19 cellular contexts compared by ENCODE assay signal in genomic region chr1:172979828-172980227, GRCh38.
DNase-seq lines count a peak whose midpoint lies in the region; ATAC-seq, FAIRE-seq and TF ChIP-seq lines count a peak whose summit lies in the region.
"Had no signal": no experiment of that assay in that cellular context is flagged by ENCODE, and none has a peak within 500 bp of the region (broad histone marks: within the 10 kb centered on the region; RNA-seq: fewer than 3 reads in every experiment).

No MANE protein-coding gene starts in this region.

- H3K79me2 ChIP-seq in HCT116 (ENCODE audit: insufficient read depth, low read length) = no peaks in the 10 kb centered on the region

- FAIRE-seq in A204.1 (lab: Jason Lieb, UNC) (peak; percentile 63), TTC549 (lab: Jason Lieb, UNC) (peak; percentile 92), kidney (lab: Jason Lieb, UNC) (peak; percentile 8)
- FAIRE-seq: G401.6, GM18507, H54 had no signal

- intact Hi-C loops in HCT116 (cut with micrococcal nuclease) (no loop called here), kidney (cut with DNase I) (no loop called here)

- no peaks in the 10 kb centered on the region for H3K9me2 ChIP-seq in HCT116 (ENCODE audit: insufficient read depth)

- DNase-seq in HCT116 (ENCODE audit: low read depth, low spot score) (no peak), kidney (no peak), NCI-H446 treated with DMSO at 0.1 percent for 48 hours (lab: John Stamatoyannopoulos, UW) (no peak), GM13977 (ENCODE audit: low spot score) (no peak), DMS 273 (lab: John Stamatoyannopoulos, UW; ENCODE audit: unreplicated experiment) (no peak)
- DNase-seq: C1 segment of cervical spinal cord; Calu3; CD4-positive, alpha-beta memory T cell; COR-L47; DMS153; DND-41; GOT3 had no signal

- no peak for ATAC-seq in HCT116

- TF ChIP-seq RAD21 in HCT116 (IDR thresholded peaks at IDR 0.05; ENCODE audit: low read depth) = no peak

- H3K9me3 ChIP-seq in HCT116 (ENCODE audit: control insufficient read depth in 1 of 2, insufficient read depth in 1 of 2, low read depth in 1 of 2, low read length in 2 of 2) (no peaks in the 10 kb centered on the region), kidney (ENCODE audit: control insufficient read depth in 1 of 2, low read length in 2 of 2) (no peaks in the 10 kb centered on the region)
- H3K9me3 ChIP-seq: HAP-1 had no signal

- H3K9ac ChIP-seq in HCT116 (ENCODE audit: low read length) (no peak overlapping the region), kidney (ENCODE audit: low read length in 2 of 2) (no peak overlapping the region)

- H3K4me1 ChIP-seq in HCT116 (ENCODE audit: control insufficient read depth in 1 of 2, insufficient read depth in 2 of 2, low read length in 2 of 2) = peaks cover 0 to 8% of the 10 kb centered on the region in 2 experiments; a peak in 1 of 4 replicates
- H3K4me1 ChIP-seq in kidney (ENCODE audit: control insufficient read depth in 1 of 2, insufficient read depth in 1 of 2, low read depth in 1 of 2, low read length in 2 of 2) = peaks cover 0 to 11% of the 10 kb centered on the region in 2 donors
- H3K4me1 ChIP-seq: HAP-1 had no signal

- no peak overlapping the region for H3K4me3 ChIP-seq in HCT116 (replicated peaks in 1 of 2; ENCODE audit: low read depth in 1 of 2, low read length in 2 of 2)
- no peak overlapping the region for H3K4me3 ChIP-seq in kidney (ENCODE audit: low read length in 2 of 2)
- H3K4me3 ChIP-seq: HAP-1 had no signal

- CTCF ChIA-PET in HCT116 (lab: Charles Lee) = no interaction called here

- BruUV-seq in HCT116 (replicated peaks; lab: Mats Ljungman, UMichigan) = no TSS peak

- TF ChIP-seq CTCF in HCT116 (IDR thresholded peaks at IDR 0.05 in 2 of 3, conservative IDR thresholded peaks at IDR 0.05 in 1 of 3; ENCODE audit: borderline replicate concordance in 1 of 3, insufficient read depth in 1 of 3, low read depth in 2 of 3, low read length in 2 of 3) (no peak), kidney (IDR thresholded peaks at IDR 0.05; ENCODE audit: borderline replicate concordance, extremely low read depth, insufficient read depth) (no peak), GM13977 (IDR thresholded peaks at IDR 0.05; ENCODE audit: extremely low read depth, insufficient read depth, missing control alignments) (no peak)

- H3K27ac ChIP-seq in HCT116 (ENCODE audit: low read depth, low read length) (no peak overlapping the region), kidney (ENCODE audit: low read depth in 2 of 2, low read length in 2 of 2) (no peak overlapping the region)
- H3K27ac ChIP-seq: 22Rv1 had no signal

- H2AFZ ChIP-seq in HCT116 (ENCODE audit: low read depth, low read length, poor library complexity, severe bottlenecking) = peak overlapping the region; percentile 79

- in situ Hi-C loops in GM13977 (cut with MboI; ENCODE audit: low pct_unique_long_range_greater_than_20kb, low sequenced_read_pairs, unreplicated experiment) = no loop called here

- no peaks in the 10 kb centered on the region for H4K20me1 ChIP-seq in HCT116 (ENCODE audit: insufficient read depth)

- no peak for TF ChIP-seq POLR2A in HCT116 (IDR thresholded peaks at IDR 0.05; ENCODE audit: borderline replicate concordance, extremely low read depth, insufficient read depth, insufficient read length)

- no peak overlapping the region for H3K4me2 ChIP-seq in HCT116 (ENCODE audit: low read length)

- RAD21 ChIA-PET in HCT116 (lab: Charles Lee; ENCODE audit: low non-redundant PET in 1 of 2, low total read pairs in 2 of 2, uncharacterized antibody in 2 of 2, unreplicated experiment in 2 of 2) = no interaction called here

- H3K27me3 ChIP-seq in HCT116 (ENCODE audit: insufficient read depth, low read length) = no peaks in the 10 kb centered on the region

- no peaks in the 10 kb centered on the region for H3K36me3 ChIP-seq in HCT116 (ENCODE audit: control insufficient read depth in 1 of 2, insufficient read depth in 2 of 2, low read length in 2 of 2)
- H3K36me3 ChIP-seq in kidney (ENCODE audit: control insufficient read depth in 1 of 2, insufficient read depth in 2 of 2, low read length in 2 of 2) = no peaks in the 10 kb centered on the region
- H3K36me3 ChIP-seq: HAP-1 had no signal

- POLR2A ChIA-PET in HCT116 (lab: Charles Lee) = no interaction called here

TF ChIP-seq in HCT116, 20 proteins besides CTCF, POLR2A, EP300 and RAD21:
- TF ChIP-seq ZFX (IDR thresholded peaks at IDR 0.05) (no peak), FOSL1 (IDR thresholded peaks at IDR 0.05; ENCODE audit: low read depth) (no peak), SP1 (IDR thresholded peaks at IDR 0.05; ENCODE audit: low read depth) (no peak), SRF (IDR thresholded peaks at IDR 0.05; ENCODE audit: low read depth) (no peak), CBX3 (IDR thresholded peaks at IDR 0.05; ENCODE audit: low read depth) (no peak), MAX (IDR thresholded peaks at IDR 0.05) (no peak), REST (IDR thresholded peaks at IDR 0.05; ENCODE audit: low read depth) (no peak), YY1 (IDR thresholded peaks at IDR 0.05; ENCODE audit: extremely low read depth, insufficient replicate concordance, low read depth, low read length) (no peak), SIN3A (IDR thresholded peaks at IDR 0.05; ENCODE audit: low read depth) (no peak), ELF1 (IDR thresholded peaks at IDR 0.05; ENCODE audit: borderline replicate concordance, low read depth) (no peak), JUND (IDR thresholded peaks at IDR 0.05) (no peak), EGR1 (IDR thresholded peaks at IDR 0.05; ENCODE audit: low read depth) (no peak), TCF7L2 (IDR thresholded peaks at IDR 0.05; ENCODE audit: borderline replicate concordance, extremely low read depth, insufficient read depth, insufficient read length) (no peak), CEBPB (IDR thresholded peaks at IDR 0.05; ENCODE audit: low read depth) (no peak), EZH2 (IDR thresholded peaks at IDR 0.05) (no peak), EZH2phosphoT487 (IDR thresholded peaks at IDR 0.05; ENCODE audit: borderline replicate concordance) (no peak)
- TF ChIP-seq, protein P1, sequence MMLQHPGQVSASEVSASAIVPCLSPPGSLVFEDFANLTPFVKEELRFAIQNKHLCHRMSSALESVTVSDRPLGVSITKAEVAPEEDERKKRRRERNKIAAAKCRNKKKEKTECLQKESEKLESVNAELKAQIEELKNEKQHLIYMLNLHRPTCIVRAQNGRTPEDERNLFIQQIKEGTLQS (IDR thresholded peaks at IDR 0.05) = no peak
- TF ChIP-seq, protein P2, sequence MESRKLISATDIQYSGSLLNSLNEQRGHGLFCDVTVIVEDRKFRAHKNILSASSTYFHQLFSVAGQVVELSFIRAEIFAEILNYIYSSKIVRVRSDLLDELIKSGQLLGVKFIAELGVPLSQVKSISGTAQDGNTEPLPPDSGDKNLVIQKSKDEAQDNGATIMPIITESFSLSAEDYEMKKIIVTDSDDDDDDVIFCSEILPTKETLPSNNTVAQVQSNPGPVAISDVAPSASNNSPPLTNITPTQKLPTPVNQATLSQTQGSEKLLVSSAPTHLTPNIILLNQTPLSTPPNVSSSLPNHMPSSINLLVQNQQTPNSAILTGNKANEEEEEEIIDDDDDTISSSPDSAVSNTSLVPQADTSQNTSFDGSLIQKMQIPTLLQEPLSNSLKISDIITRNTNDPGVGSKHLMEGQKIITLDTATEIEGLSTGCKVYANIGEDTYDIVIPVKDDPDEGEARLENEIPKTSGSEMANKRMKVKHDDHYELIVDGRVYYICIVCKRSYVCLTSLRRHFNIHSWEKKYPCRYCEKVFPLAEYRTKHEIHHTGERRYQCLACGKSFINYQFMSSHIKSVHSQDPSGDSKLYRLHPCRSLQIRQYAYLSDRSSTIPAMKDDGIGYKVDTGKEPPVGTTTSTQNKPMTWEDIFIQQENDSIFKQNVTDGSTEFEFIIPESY (IDR thresholded peaks at IDR 0.05; ENCODE audit: extremely low read depth, insufficient replicate concordance, low read length) = no peak
